ENCODE assay signal across 10 cellular contexts in the genomic region with DNA sequence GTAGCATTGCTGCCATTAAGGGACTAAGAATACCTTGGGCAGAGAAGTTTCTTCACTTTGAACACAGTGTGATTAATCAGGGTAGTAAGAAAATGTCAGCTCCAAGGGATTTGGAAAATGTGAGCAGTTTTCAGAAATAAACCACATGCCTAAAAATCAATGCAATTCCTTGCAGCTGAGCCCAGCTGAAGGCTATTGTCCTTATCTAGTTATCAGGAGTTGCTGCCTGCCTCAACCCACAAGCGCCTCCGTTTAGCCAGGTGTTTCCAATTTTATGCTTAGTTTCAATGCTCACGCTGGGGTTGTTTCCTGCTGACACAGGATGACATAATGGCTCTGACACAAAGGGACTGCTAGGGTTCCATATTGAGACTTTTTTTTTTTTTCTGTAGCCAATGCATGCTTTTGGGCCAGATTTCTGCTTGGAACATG.
A peak's percentile ranks its signal among the peaks of the same experiment; 100 is the strongest.
DNase-seq lines count a peak whose midpoint lies in the region; ATAC-seq, FAIRE-seq and TF ChIP-seq lines count a peak whose summit lies in the region.
"Had no signal": no experiment of that assay in that cellular context is flagged by ENCODE, and none has a peak within 500 bp of the region (broad histone marks: within the 10 kb centered on the region; RNA-seq: fewer than 3 reads in every experiment).

No MANE protein-coding gene starts in this region.

- peaks cover 3% of the 10 kb centered on the region for H3K36me3 Mint-ChIP-seq in mesothelial cell of epicardium

- DNase-seq in DMS53 (lab: John Stamatoyannopoulos, UW), result peak; percentile 30
- DNase-seq in DMS53 treated with DMSO at 0.1 percent for 48 hours (lab: John Stamatoyannopoulos, UW; ENCODE audit: unreplicated experiment), result no peak
- peak; percentile 11 for DNase-seq in Jurkat, Clone E6-1 (ENCODE audit: low read depth, low spot score)
- DNase-seq in bronchial epithelial cell (ENCODE audit: low read depth), result peak; percentile 28
- peak in 1 of 2 experiments; percentile 38 for DNase-seq in mesothelial cell of epicardium (ENCODE audit: low spot score in 2 of 2, unreplicated experiment in 2 of 2)
- no peak for DNase-seq in GM10248 (ENCODE audit: extremely low spot score)
- DNase-seq in posterior vena cava (ENCODE audit: low spot score), result no peak
- DNase-seq: upper lobe of right lung had no signal

- no peak for ATAC-seq in GM21381 (IDR thresholded peaks at IDR 0.05; ENCODE audit: unreplicated experiment)
- ATAC-seq: upper lobe of right lung had no signal

- POLR2A ChIA-PET in GM10248 (lab: Yijun Ruan, JAX), result no interaction called here

- no peak overlapping the region for H3K4me3 Mint-ChIP-seq in mesothelial cell of epicardium

- H3K27me3 Mint-ChIP-seq in mesothelial cell of epicardium (ENCODE audit: low read depth), result no peaks in the 10 kb centered on the region

- CTCF ChIA-PET in GM10248 (lab: Yijun Ruan, JAX), result interaction anchor here (2.2 kb wide), 1 partner anchor 9 kb away, joined by 6 read pairs; no protein-coding TSS in a partner anchor

- no peak overlapping the region for H3K4me3 ChIP-seq in Jurkat, Clone E6-1 (ENCODE audit: low read length)
- H3K4me3 ChIP-seq in bronchial epithelial cell (ENCODE audit: low read depth, low read length), result no peak overlapping the region
- H3K4me3 ChIP-seq: upper lobe of right lung had no signal

- H3K4me1 Mint-ChIP-seq in mesothelial cell of epicardium, result peaks cover 45% of the 10 kb centered on the region

- H3K27ac Mint-ChIP-seq in mesothelial cell of epicardium, result peak overlapping the region; percentile 88

- H3K9me3 Mint-ChIP-seq in mesothelial cell of epicardium, result peaks cover 12% of the 10 kb centered on the region

- no peak for FAIRE-seq in bronchial epithelial cell (lab: Jason Lieb, UNC)
- FAIRE-seq: frontal cortex had no signal

- TF ChIP-seq CTCF in bronchial epithelial cell (IDR thresholded peaks at IDR 0.05; ENCODE audit: insufficient read depth, low read length, severe bottlenecking) (no peak), mesothelial cell of epicardium (IDR thresholded peaks at IDR 0.05; ENCODE audit: unreplicated experiment) (no peak), GM10248 (IDR thresholded peaks at IDR 0.05; ENCODE audit: control extremely low read depth, extremely low read depth, low read depth, missing control alignments) (no peak)

- intact Hi-C loops in posterior vena cava (cut with DNase I), result no loop called here

- H3K27me3 ChIP-seq in bronchial epithelial cell (ENCODE audit: control insufficient read depth, insufficient read depth, low read length), result no peaks in the 10 kb centered on the region
- H3K27me3 ChIP-seq: upper lobe of right lung had no signal

- no peaks in the 10 kb centered on the region for H3K36me3 ChIP-seq in bronchial epithelial cell (ENCODE audit: control insufficient read depth, insufficient read depth, low read length)
- H3K36me3 ChIP-seq: upper lobe of right lung had no signal

Comparison
In these comparisons a context has a peak if more than half of its experiments do, and no peak if none do; other contexts are left out.
1. DNase-seq: peak in DMS53 (single experiment), Jurkat, Clone E6-1 (single experiment) and bronchial epithelial cell (single experiment); none in DMS53 treated with DMSO at 0.1 percent for 48 hours (single experiment), GM10248 (single experiment) and posterior vena cava (single experiment).